ENCODE assay signal across 18 cellular contexts in the genomic region with DNA sequence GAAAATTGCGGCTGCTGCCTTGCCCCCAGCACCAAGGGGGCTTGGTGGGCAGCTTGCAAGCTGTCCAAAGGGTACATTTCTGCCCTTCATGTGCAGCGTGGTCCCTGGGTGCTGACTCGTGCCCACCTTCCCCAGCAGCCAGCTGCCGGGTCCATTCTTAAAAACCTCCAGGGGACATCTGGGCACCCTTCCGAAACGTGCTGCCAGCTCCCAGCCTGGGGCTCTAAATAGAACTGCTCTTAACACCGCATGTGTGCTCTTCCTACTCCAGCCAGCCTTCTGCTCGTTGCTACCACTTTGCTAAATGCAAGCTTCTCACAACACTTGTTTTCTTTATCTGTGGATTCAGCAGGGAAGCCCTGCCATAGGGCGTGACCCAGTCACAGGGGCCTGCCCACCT.
"Had no signal": no experiment of that assay in that cellular context is flagged by ENCODE, and none has a peak within 500 bp of the region (broad histone marks: within the 10 kb centered on the region; RNA-seq: fewer than 3 reads in every experiment).

No MANE protein-coding gene starts in this region.

- H3K4me1 ChIP-seq: foreskin keratinocyte, prostate gland had no signal

- H3K27ac ChIP-seq: foreskin keratinocyte, prostate gland had no signal

- H3K9me3 Mint-ChIP-seq: activated naive CD8-positive, alpha-beta T cell treated with anti-CD3 and anti-CD28 coated beads, Interleukin-2, amount 10 ng/mL, durations not matched to agents 7 days and 5 days; natural killer cell treated with Interleukin-12 subunit alpha and Interleukin-12 subunit beta and Interleukin-15 and Interleukin-18, amount 100 ng/mL, for 72 hours had no signal

- ATAC-seq: activated CD4-positive, CD25-positive, alpha-beta regulatory T cell treated with anti-CD3 and anti-CD28 coated beads, Interleukin-2, amount 50 U/mL, for 24 hours; foreskin keratinocyte; left ventricle myocardium superior; natural killer cell treated with Interleukin-12 subunit alpha and Interleukin-12 subunit beta and Interleukin-15 and Interleukin-18, amount 100 ng/mL, for 72 hours; right cardiac atrium; stimulated activated naive CD8-positive, alpha-beta T cell treated with anti-CD3 and anti-CD28 coated beads, Interleukin-15, Interleukin-2, amounts not matched to agents 100 U/mL and 50 U/mL, for 24 hours had no signal

- H3K36me3 Mint-ChIP-seq: activated naive CD8-positive, alpha-beta T cell treated with anti-CD3 and anti-CD28 coated beads, Interleukin-2, amount 10 ng/mL, durations not matched to agents 7 days and 5 days; natural killer cell treated with Interleukin-12 subunit alpha and Interleukin-12 subunit beta and Interleukin-15 and Interleukin-18, amount 100 ng/mL, for 72 hours had no signal

- H3K27ac Mint-ChIP-seq: activated naive CD8-positive, alpha-beta T cell treated with anti-CD3 and anti-CD28 coated beads, Interleukin-2, amount 10 ng/mL, durations not matched to agents 7 days and 5 days; natural killer cell treated with Interleukin-12 subunit alpha and Interleukin-12 subunit beta and Interleukin-15 and Interleukin-18, amount 100 ng/mL, for 72 hours had no signal

- H3K36me3 ChIP-seq: prostate gland had no signal

- H3K4me1 Mint-ChIP-seq: activated naive CD8-positive, alpha-beta T cell treated with anti-CD3 and anti-CD28 coated beads, Interleukin-2, amount 10 ng/mL, durations not matched to agents 7 days and 5 days had no signal

- H3K4me3 ChIP-seq: prostate gland had no signal

- H3K27me3 ChIP-seq: foreskin keratinocyte had no signal

- H3K4me3 Mint-ChIP-seq: activated naive CD8-positive, alpha-beta T cell treated with anti-CD3 and anti-CD28 coated beads, Interleukin-2, amount 10 ng/mL, durations not matched to agents 7 days and 5 days; natural killer cell treated with Interleukin-12 subunit alpha and Interleukin-12 subunit beta and Interleukin-15 and Interleukin-18, amount 100 ng/mL, for 72 hours had no signal

- DNase-seq: activated CD4-positive, alpha-beta T cell treated with anti-CD3 and anti-CD28 coated beads, Interleukin-2, amount 50 U/mL, for 4 hours; activated naive CD4-positive, alpha-beta T cell; activated naive CD8-positive, alpha-beta T cell treated with anti-CD3 and anti-CD28 coated beads, Interleukin-2, amount 10 ng/mL, durations not matched to agents 7 days and 5 days; activated T-cell treated with anti-CD3 and anti-CD28 coated beads for 4 hours; effector CD8-positive, alpha-beta T cell; foreskin keratinocyte; glutamatergic neuron; kidney glomerular epithelial cell; left ventricle myocardium superior; mesenchymal stem cell; right cardiac atrium; small intestine; stimulated activated naive CD8-positive, alpha-beta T cell treated with anti-CD3 and anti-CD28 coated beads, Interleukin-15, Interleukin-2, amounts not matched to agents 100 U/mL and 50 U/mL, for 24 hours; T1000; trophoblast cell had no signal

- H3K9me3 ChIP-seq: prostate gland had no signal
